2 cellular contexts compared by ENCODE assay signal in the genomic region with DNA sequence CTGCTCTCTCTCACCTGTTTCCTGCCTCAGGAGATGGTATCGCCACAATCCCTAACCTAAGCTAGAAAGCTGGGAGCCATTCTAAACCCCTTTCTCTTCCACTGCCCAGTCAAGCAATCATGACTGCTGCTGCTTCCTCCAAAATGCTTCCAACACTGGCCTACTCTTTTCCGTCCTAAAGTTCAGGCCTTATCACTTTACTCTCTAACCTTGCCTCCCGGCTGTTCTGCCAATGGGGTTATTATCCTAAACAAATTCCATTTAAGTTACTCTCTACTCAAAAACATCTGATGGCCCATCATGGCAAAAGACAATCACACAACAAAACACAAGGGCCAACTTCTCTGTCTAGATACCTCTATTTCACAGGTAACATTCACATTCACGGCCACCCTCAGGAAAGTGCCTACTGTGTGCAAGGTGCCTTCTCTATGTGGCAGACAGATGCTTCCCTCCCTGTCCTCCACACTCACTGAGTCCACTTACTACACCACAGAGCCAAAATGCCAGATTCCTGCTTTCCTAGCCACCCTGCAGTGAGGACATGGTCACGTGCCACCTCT.
TF ChIP-seq lines count a peak whose summit lies in the region.

No MANE protein-coding gene starts in this region.

TF ChIP-seq in K562, 482 proteins besides CTCF, POLR2A, EP300 and RAD21:
- TF ChIP-seq ZSCAN32 (CRISPR knock-in tag; IDR thresholded peaks at IDR 0.05) (no peak), NCOA6 (IDR thresholded peaks at IDR 0.05) (no peak), SPI1 (IDR thresholded peaks at IDR 0.05; ENCODE audit: borderline replicate concordance, low read depth, low read length) (no peak), ZKSCAN1 (IDR thresholded peaks at IDR 0.05; ENCODE audit: low read depth, low read length) (peak; percentile 87)

TF ChIP-seq in HepG2, 621 proteins besides CTCF, POLR2A, EP300 and RAD21:
- TF ChIP-seq ZKSCAN1 (IDR thresholded peaks at IDR 0.05; ENCODE audit: low read length) (peak; percentile 59; the same call in 1 of the 2 replicates), SALL2 (CRISPR knock-in tag; IDR thresholded peaks at IDR 0.05) (no peak)
